8 cellular contexts compared by ENCODE assay signal in genomic region chr17:80101160-80101945, GRCh38. TPM values are rescaled to one million over a fixed set of nuclear protein-coding genes. Genes with fewer than 3 reads are reported as not detected.
DNase-seq lines count a peak whose midpoint lies in the region; ATAC-seq and TF ChIP-seq lines count a peak whose summit lies in the region.

Gene GAA, plus strand, starts transcription at chr17:80101581. Its CDS starts 3,006 bp downstream, at chr17:80104587.

- peak; percentile 75 for TF ChIP-seq POLR2A in GM18526 (IDR thresholded peaks at IDR 0.05; ENCODE audit: extremely low read depth, insufficient read length)

- peak; percentile 85 for DNase-seq in ACHN
- peak; percentile 68 for DNase-seq in NCI-H510A treated with DMSO at 0.1 percent for 48 hours (lab: John Stamatoyannopoulos, UW)
- peak; percentile 84 to 90 for DNase-seq in activated CD4-positive, alpha-beta T cell treated with anti-CD3 and anti-CD28 coated beads for 4 hours
- DNase-seq in left colon: peak; percentile 69 to 89
- DNase-seq in stimulated activated CD4-positive, alpha-beta T cell treated with anti-CD3 and anti-CD28 coated beads, Interleukin-1b, Interleukin-23, amount 100 ng/mL, for 48 hours: peak; percentile 81

- intact Hi-C loops in left colon (cut with DNase I, micrococcal nuclease): no loop called here

- H3K27ac ChIP-seq in cingulate gyrus (ENCODE audit: low read depth, low read length): peak within 1 kb of the TSS; percentile 91

- ATAC-seq in HG03135 (IDR thresholded peaks at IDR 0.05; ENCODE audit: unreplicated experiment) (peak; percentile 70), left colon (peak; percentile 91)

- in situ Hi-C loops in ACHN (cut with HindIII; ENCODE audit: low pct_ligation_motif_present, low pct_unique_long_range_greater_than_20kb, low sequenced_read_pairs): no loop called here

RNA-seq across cellular contexts. Expression of gene GAA, which starts in this region (rescaled TPM):
- 10 to 100 TPM; 44.4 to 51.2 TPM for total RNA-seq in left colon

Comparison
In these comparisons a context has a peak if more than half of its experiments do, and no peak if none do; other contexts are left out.
1. Peak in every context shown above with its lines: DNase-seq, ATAC-seq and H3K27ac ChIP-seq.